In the genomic region with DNA sequence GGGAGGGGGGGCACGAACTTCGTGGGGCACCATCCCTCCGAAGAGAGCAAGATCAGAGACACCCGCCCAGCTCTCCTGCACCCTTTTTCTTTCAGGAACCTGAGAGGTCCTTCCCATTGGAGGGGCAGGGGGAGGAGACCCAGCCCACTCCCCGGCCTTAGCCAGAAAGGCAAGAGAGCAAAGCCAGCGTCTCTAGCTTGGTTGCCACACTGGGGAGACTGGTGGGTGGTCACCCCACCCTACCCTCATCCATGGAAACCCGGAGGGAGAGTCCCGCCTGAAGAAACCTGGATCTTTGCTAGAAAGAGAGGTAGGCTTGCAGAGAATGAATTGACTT, we compare ENCODE assay signal across 8 cellular contexts.
DNase-seq lines count a peak whose midpoint lies in the region; ATAC-seq and TF ChIP-seq lines count a peak whose summit lies in the region.

No MANE protein-coding gene starts in this region.

- DNase-seq in NCI-H774 (lab: John Stamatoyannopoulos, UW), result peak; percentile 70
- peak; percentile 55 for DNase-seq in nephron progenitor cell
- no peak for DNase-seq in stimulated activated CD4-positive, alpha-beta T cell treated with anti-CD3 and anti-CD28 coated beads, Interleukin-4, amount 100 ng/mL, for 24 hours
- DNase-seq in stimulated activated CD4-positive, alpha-beta T cell treated with anti-CD3 and anti-CD28 coated beads, Interleukin-2, amount 100 ng/mL, for 48 hours, result no peak

- peaks cover 15% of the 10 kb centered on the region for H3K27me3 Mint-ChIP-seq in nephron progenitor cell (ENCODE audit: low read depth, poor library complexity)

- TF ChIP-seq CTCF in DOHH2 (IDR thresholded peaks at IDR 0.05; ENCODE audit: low read depth, low read length, poor library complexity, severe bottlenecking) (no peak), nephron progenitor cell (IDR thresholded peaks at IDR 0.05) (no peak)

- H3K9me3 ChIP-seq in DOHH2 (ENCODE audit: control insufficient read depth, insufficient read depth, low read length) (no peaks in the 10 kb centered on the region), endocrine pancreas (ENCODE audit: control insufficient read depth, low read length) (no peaks in the 10 kb centered on the region)

- H3K36me3 Mint-ChIP-seq in nephron progenitor cell (ENCODE audit: low read depth), result peaks cover under 1% of the 10 kb centered on the region

- H3K9me2 ChIP-seq in DOHH2 (replicated peaks; ENCODE audit: control insufficient read depth, low read length), result no peaks in the 10 kb centered on the region

- H3K4me2 ChIP-seq in DOHH2 (ENCODE audit: low read length), result peak overlapping the region; percentile 81

- H3K4me3 Mint-ChIP-seq in nephron progenitor cell, result peak overlapping the region; percentile 93

- no peaks in the 10 kb centered on the region for H4K20me1 ChIP-seq in DOHH2 (ENCODE audit: control insufficient read depth, insufficient read depth, low read depth, low read length)

- H3K4me1 ChIP-seq in DOHH2 (ENCODE audit: control insufficient read depth, low read length) (peaks cover 42% of the 10 kb centered on the region), endocrine pancreas (ENCODE audit: control insufficient read depth, insufficient read depth, low read length) (no peaks in the 10 kb centered on the region)

- peak overlapping the region; percentile 66 for H3K27ac ChIP-seq in DOHH2 (ENCODE audit: low read depth, low read length)

- ATAC-seq in HG02981 (IDR thresholded peaks at IDR 0.05; ENCODE audit: unreplicated experiment) (no peak), HG02973 (IDR thresholded peaks at IDR 0.05; ENCODE audit: unreplicated experiment) (no peak)

- peak overlapping the region; percentile 9 for H3K27ac Mint-ChIP-seq in nephron progenitor cell

- H3K4me1 Mint-ChIP-seq in nephron progenitor cell, result peaks cover 87% of the 10 kb centered on the region

- H3K4me3 ChIP-seq in DOHH2 (ENCODE audit: low read length) (peak overlapping the region; percentile 72), endocrine pancreas (ENCODE audit: control insufficient read depth, insufficient read depth, low read length) (peak overlapping the region; percentile 97)

- no peaks in the 10 kb centered on the region for H3K79me2 ChIP-seq in DOHH2 (ENCODE audit: control insufficient read depth, low read length)

- peak overlapping the region; percentile 78 for H3K9ac ChIP-seq in endocrine pancreas (ENCODE audit: control insufficient read depth, insufficient read depth, low read length)

- H3K36me3 ChIP-seq in DOHH2 (ENCODE audit: control insufficient read depth, low read length) (no peaks in the 10 kb centered on the region), endocrine pancreas (ENCODE audit: control insufficient read depth, insufficient read depth, low read length) (no peaks in the 10 kb centered on the region)

- no peaks in the 10 kb centered on the region for H3K9me3 Mint-ChIP-seq in nephron progenitor cell

- H3K27me3 ChIP-seq in DOHH2 (ENCODE audit: control insufficient read depth, low read length) (peaks cover 2% of the 10 kb centered on the region; the same call in 1 of the 2 replicates), endocrine pancreas (ENCODE audit: control insufficient read depth, insufficient read depth, low read length) (no peaks in the 10 kb centered on the region)

- H3F3A ChIP-seq in DOHH2 (ENCODE audit: control insufficient read depth, insufficient read depth), result peaks cover 7% of the 10 kb centered on the region

Comparison
In these comparisons a context has a peak if more than half of its experiments do, and no peak if none do; other contexts are left out.
1. DNase-seq: peak in NCI-H774 (single experiment) and nephron progenitor cell (single experiment); none in stimulated activated CD4-positive, alpha-beta T cell treated with anti-CD3 and anti-CD28 coated beads, Interleukin-4, amount 100 ng/mL, for 24 hours (single experiment) and stimulated activated CD4-positive, alpha-beta T cell treated with anti-CD3 and anti-CD28 coated beads, Interleukin-2, amount 100 ng/mL, for 48 hours (0 of 2).